Comparison of ENCODE assay signal across 8 cellular contexts in the genomic region with DNA sequence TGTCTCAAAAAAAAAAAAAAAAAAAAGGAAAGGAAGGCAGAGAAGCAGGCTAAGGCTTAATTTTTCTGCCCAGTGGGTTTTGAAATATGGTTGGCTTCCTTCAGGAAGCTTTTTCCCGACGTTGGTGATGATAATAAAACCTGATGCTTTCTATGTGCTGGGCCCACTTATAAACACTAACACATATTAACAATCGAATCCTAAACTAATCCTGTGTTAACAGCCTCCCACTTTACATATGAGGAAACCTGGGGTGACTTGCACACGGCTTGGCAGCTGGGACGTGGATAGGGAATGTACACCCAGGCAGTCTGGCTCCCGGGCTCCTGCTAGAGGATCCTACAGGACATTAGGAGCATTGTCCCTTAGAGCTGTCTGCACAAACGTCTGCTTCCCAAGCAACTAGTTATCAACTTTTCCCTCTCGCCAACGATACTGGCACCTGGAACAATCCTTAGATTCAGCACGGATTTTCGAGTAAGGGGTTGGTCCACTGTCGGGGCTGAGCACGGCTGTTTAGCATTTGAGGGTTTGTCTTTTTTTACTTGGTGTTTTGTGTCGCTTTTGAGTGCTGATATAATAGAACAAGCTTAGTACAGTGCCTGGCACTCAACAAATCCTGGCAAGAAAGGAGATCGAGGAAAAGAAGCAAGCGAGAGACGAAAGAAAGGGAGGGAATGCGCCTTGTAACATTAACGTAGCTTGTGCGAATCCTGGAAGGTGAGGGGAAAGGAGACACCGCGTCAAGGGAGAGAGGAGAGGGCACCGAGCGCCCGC. TPM values are rescaled to one million over a fixed set of nuclear protein-coding genes. Genes with fewer than 3 reads are reported as not detected.
DNase-seq lines count a peak whose midpoint lies in the region; ATAC-seq and TF ChIP-seq lines count a peak whose summit lies in the region.

No MANE protein-coding gene starts in this region.

- peak overlapping the region; percentile 70 for H3K18ac ChIP-seq in neuronal stem cell (ENCODE audit: low read length)

- H4K8ac ChIP-seq in neuronal stem cell (ENCODE audit: low read depth, low read length): no peak overlapping the region

- peaks cover 0 to 10% (median 0%) of the 10 kb centered on the region in 3 experiments for H3K27me3 ChIP-seq in neuronal stem cell (ENCODE audit: control insufficient read depth in 3 of 3, insufficient read depth in 3 of 3, low read depth in 1 of 3, low read length in 3 of 3)

- H3K14ac ChIP-seq in neuronal stem cell (ENCODE audit: low read length): no peak overlapping the region

- H2BK12ac ChIP-seq in neuronal stem cell (ENCODE audit: low read length): no peak overlapping the region

- peak overlapping the region; percentile 82 for H3K4me2 ChIP-seq in neuronal stem cell (ENCODE audit: insufficient read depth, low read length, poor library complexity, severe bottlenecking)

- peak; percentile 4 to 7 for ATAC-seq in activated T-cell treated with anti-CD3 and anti-CD28 coated beads, Interleukin-2, amount 50 U/mL, for 4 hours
- peak; percentile 18 for ATAC-seq in HG02623 (IDR thresholded peaks at IDR 0.05; ENCODE audit: unreplicated experiment)

- H3K4me1 Mint-ChIP-seq in activated T-cell treated with anti-CD3 and anti-CD28 coated beads, Interleukin-2, amount 50 U/mL, for 4 hours (ENCODE audit: low read depth): peaks cover 23% of the 10 kb centered on the region

- H3K4me3 Mint-ChIP-seq in activated T-cell treated with anti-CD3 and anti-CD28 coated beads, Interleukin-2, amount 50 U/mL, for 4 hours: peak overlapping the region; percentile 84

- no peak overlapping the region for H4K91ac ChIP-seq in neuronal stem cell (ENCODE audit: low read depth, low read length, poor library complexity)

- no CpG with 5 or more reads among the region's 25 CpGs for WGBS in neuronal stem cell (ENCODE audit: extremely low coverage in 2 of 2, insufficient read length in 2 of 2, insufficient replicate concordance in 1 of 2), 2 donors

- no peak overlapping the region for H3K4ac ChIP-seq in neuronal stem cell (ENCODE audit: low read length)

- no peak overlapping the region for H2BK15ac ChIP-seq in neuronal stem cell (ENCODE audit: low read length)

- H3K9ac ChIP-seq in neuronal stem cell (ENCODE audit: low read depth, low read length, poor library complexity): no peak overlapping the region

- H3K4me1 ChIP-seq in neuronal stem cell (ENCODE audit: control insufficient read depth in 2 of 2, insufficient read depth in 1 of 2, low read depth in 1 of 2, low read length in 2 of 2): peaks cover 0 to 2% of the 10 kb centered on the region in 2 donors

- H3K36me3 Mint-ChIP-seq in activated T-cell treated with anti-CD3 and anti-CD28 coated beads, Interleukin-2, amount 50 U/mL, for 4 hours (ENCODE audit: insufficient read depth): peaks cover 6% of the 10 kb centered on the region

- TF ChIP-seq CTCF in foreskin fibroblast (IDR thresholded peaks at IDR 0.05; ENCODE audit: low read depth, low read length): no peak

- H3K23ac ChIP-seq in neuronal stem cell (ENCODE audit: low read depth, low read length, poor library complexity): no peak overlapping the region

- H3K4me3 ChIP-seq in foreskin fibroblast (ENCODE audit: low read depth in 1 of 2, low read length in 2 of 2) (peak overlapping the region; percentile 81), neuronal stem cell (ENCODE audit: low read length in 2 of 2) (peak overlapping the region; percentile 50 to 72)

- H3K9me3 ChIP-seq in neuronal stem cell (replicated peaks in 1 of 2; ENCODE audit: control insufficient read depth in 2 of 2, insufficient read depth in 1 of 2, low read depth in 1 of 2, low read length in 2 of 2): no peaks in the 10 kb centered on the region

- no peaks in the 10 kb centered on the region for H3K9me3 Mint-ChIP-seq in activated T-cell treated with anti-CD3 and anti-CD28 coated beads, Interleukin-2, amount 50 U/mL, for 4 hours

- H2BK5ac ChIP-seq in neuronal stem cell (ENCODE audit: low read length): no peak overlapping the region

- no peak overlapping the region for H3K27ac ChIP-seq in neuronal stem cell (replicated peaks; ENCODE audit: low read length)

- H3K27me3 Mint-ChIP-seq in activated T-cell treated with anti-CD3 and anti-CD28 coated beads, Interleukin-2, amount 50 U/mL, for 4 hours (ENCODE audit: low read depth): no peaks in the 10 kb centered on the region

- H2AFZ ChIP-seq in neuronal stem cell (ENCODE audit: low read length): peak overlapping the region; percentile 99

- no peak overlapping the region for H2BK120ac ChIP-seq in neuronal stem cell (ENCODE audit: low read depth, low read length)

- H2AK5ac ChIP-seq in neuronal stem cell (ENCODE audit: low read depth, low read length): no peak overlapping the region

- no peaks in the 10 kb centered on the region for H3K79me1 ChIP-seq in neuronal stem cell (ENCODE audit: low read depth, low read length)

- no peaks in the 10 kb centered on the region for H3K36me3 ChIP-seq in neuronal stem cell (replicated peaks in 1 of 2; ENCODE audit: control insufficient read depth in 2 of 2, insufficient read depth in 2 of 2, low read length in 2 of 2)

- DNase-seq in activated T-cell treated with anti-CD3 and anti-CD28 coated beads, Interleukin-2, amount 50 U/mL, for 4 hours: no peak
- DNase-seq in activated T-cell treated with anti-CD3 and anti-CD28 coated beads for 4 hours: no peak
- DNase-seq in NCI-H1092 (lab: John Stamatoyannopoulos, UW): peak; percentile 44
- peak; percentile 61 for DNase-seq in UCSD-AML1 (lab: John Stamatoyannopoulos, UW; ENCODE audit: unreplicated experiment)
- DNase-seq in foreskin fibroblast: peak; percentile 41 to 71
- no peak for DNase-seq in neuronal stem cell (ENCODE audit: low spot score)
- DNase-seq in activated CD4-positive, CD25-positive, alpha-beta regulatory T cell (lab: John Stamatoyannopoulos, UW): no peak

RNA-seq across cellular contexts. Expression of a gene that starts 0.6 kb away (rescaled TPM):
- total RNA-seq in activated T-cell treated with anti-CD3 and anti-CD28 coated beads, Interleukin-2, amount 50 U/mL, for 4 hours: 1 to 10 TPM; 6.7 to 7.7 (median 6.9) TPM
- polyA plus RNA-seq in neuronal stem cell (2013, experiment 1 of 2): 15.6 TPM
- 17.1 TPM for polyA plus RNA-seq in neuronal stem cell (2013, experiment 2 of 2)

RNA-seq across cellular contexts. Expression of a gene that starts 19.1 kb away (rescaled TPM):
- not detected for total RNA-seq in activated T-cell treated with anti-CD3 and anti-CD28 coated beads, Interleukin-2, amount 50 U/mL, for 4 hours
- polyA plus RNA-seq in neuronal stem cell (2013, experiment 1 of 2): not detected
- polyA plus RNA-seq in neuronal stem cell (2013, experiment 2 of 2): not detected

Comparison
In these comparisons a context has a peak if more than half of its experiments do, and no peak if none do; other contexts are left out.
1. DNase-seq: peak in NCI-H1092 (single experiment), UCSD-AML1 (single experiment) and foreskin fibroblast (2 of 2); none in activated T-cell treated with anti-CD3 and anti-CD28 coated beads, Interleukin-2, amount 50 U/mL, for 4 hours (single experiment), activated T-cell treated with anti-CD3 and anti-CD28 coated beads for 4 hours (single experiment), neuronal stem cell (single experiment) and activated CD4-positive, CD25-positive, alpha-beta regulatory T cell (0 of 4).